13 cellular contexts compared by ENCODE assay signal in genomic region chr5:957730-958485, GRCh38. TPM values are rescaled to one million over a fixed set of nuclear protein-coding genes. Genes with fewer than 3 reads are reported as not detected.
DNase-seq lines count a peak whose midpoint lies in the region; ATAC-seq and TF ChIP-seq lines count a peak whose summit lies in the region.
"Had no signal": no experiment of that assay in that cellular context is flagged by ENCODE, and none has a peak within 500 bp of the region (broad histone marks: within the 10 kb centered on the region; RNA-seq: fewer than 3 reads in every experiment).

No MANE protein-coding gene starts in this region.

- H3K27me3 Mint-ChIP-seq in T-helper 17 cell = peaks cover 55% of the 10 kb centered on the region

- H3K36me3 Mint-ChIP-seq in T-helper 17 cell (ENCODE audit: low read depth) = peaks cover 8% of the 10 kb centered on the region
- H3K36me3 Mint-ChIP-seq: CD14-positive monocyte had no signal

- ATAC-seq in T-helper 17 cell (peak; percentile 8), GM18520 (IDR thresholded peaks at IDR 0.05; ENCODE audit: unreplicated experiment) (no peak), HG03039 (IDR thresholded peaks at IDR 0.05; ENCODE audit: unreplicated experiment) (no peak)

- WGBS in suprapubic skin = 83% methylated on average over 20 of the region's 24 CpGs

- H3K27me3 ChIP-seq in layer of hippocampus (ENCODE audit: control insufficient read depth, insufficient read depth, low read length) = peaks cover 8% of the 10 kb centered on the region
- H3K27me3 ChIP-seq in suprapubic skin = peaks cover 42% of the 10 kb centered on the region

- no peaks in the 10 kb centered on the region for H3K36me3 ChIP-seq in suprapubic skin

- H3K9me3 ChIP-seq in T-helper 17 cell (ENCODE audit: control insufficient read depth, low read length, poor library complexity, severe bottlenecking) (no peaks in the 10 kb centered on the region), suprapubic skin (no peaks in the 10 kb centered on the region)

- H3K4me3 ChIP-seq in suprapubic skin = no peak overlapping the region
- H3K4me3 ChIP-seq: dorsolateral prefrontal cortex had no signal

- peak; percentile 28 for DNase-seq in activated T-cell treated with anti-CD3 and anti-CD28 coated beads, Interleukin-2, amount 50 U/mL, for 48 hours
- no peak for DNase-seq in activated T-cell treated with anti-CD3 and anti-CD28 coated beads, Interleukin-2, amount 50 U/mL, for 1 hour
- DNase-seq in T-helper 17 cell (no peak), suprapubic skin (ENCODE audit: low spot score in 2 of 2) (peak in 1 of 2 donors; percentile 60)
- no peak for DNase-seq in stimulated activated CD4-positive, alpha-beta T cell treated with anti-CD3 and anti-CD28 coated beads, Interleukin-15, amount 100 ng/mL, for 24 hours
- DNase-seq: NCI-H2227 treated with DMSO at 0.1 percent for 48 hours had no signal

- no peak for TF ChIP-seq EP300 in suprapubic skin (IDR thresholded peaks at IDR 0.05)

- no peak for TF ChIP-seq POLR2A in suprapubic skin (IDR thresholded peaks at IDR 0.05)

- H3K4me1 Mint-ChIP-seq in T-helper 17 cell = peaks cover 15% of the 10 kb centered on the region
- H3K4me1 Mint-ChIP-seq: CD14-positive monocyte had no signal

- TF ChIP-seq CTCF in suprapubic skin (IDR thresholded peaks at IDR 0.05) = no peak

- H3K4me3 Mint-ChIP-seq in T-helper 17 cell = peak overlapping the region; percentile 31
- H3K4me3 Mint-ChIP-seq: activated T-helper 1 cell treated with anti-CD3 and anti-CD28 coated beads, Interleukin-12 subunit alpha, Interleukin-12 subunit beta, Interleukin-2, Interleukin-4 antibody, amounts not matched to agents 30 ng/mL and 10 ng/mL and 1 ng/mL, durations not matched to agents 14 hours and 24 hours and 36 hours; CD14-positive monocyte had no signal

- H3K4me1 ChIP-seq in suprapubic skin = peaks cover 18% of the 10 kb centered on the region

- H3K27ac ChIP-seq in layer of hippocampus (ENCODE audit: low read depth, low read length) (peak overlapping the region; percentile 57), suprapubic skin (peak overlapping the region; percentile 62)
- H3K27ac ChIP-seq: HL-60 had no signal

- peak overlapping the region; percentile 79 for H3K27ac Mint-ChIP-seq in T-helper 17 cell
- H3K27ac Mint-ChIP-seq: activated T-helper 1 cell treated with anti-CD3 and anti-CD28 coated beads, Interleukin-12 subunit alpha, Interleukin-12 subunit beta, Interleukin-2, Interleukin-4 antibody, amounts not matched to agents 30 ng/mL and 10 ng/mL and 1 ng/mL, durations not matched to agents 14 hours and 24 hours and 36 hours; CD14-positive monocyte had no signal

RNA-seq across cellular contexts. Expression of gene NKD2, which starts 50.7 kb away (rescaled TPM):
- total RNA-seq in T-helper 17 cell = not detected
- 10 to 100 TPM in 2 of 4 donors, 1 to 10 TPM in 2; 7.9 to 13.0 (median 10.6) TPM for total RNA-seq in suprapubic skin

Comparison
In these comparisons a context has a peak if more than half of its experiments do, and no peak if none do; other contexts are left out.
1. DNase-seq: peak in activated T-cell treated with anti-CD3 and anti-CD28 coated beads, Interleukin-2, amount 50 U/mL, for 48 hours (2 of 2); none in activated T-cell treated with anti-CD3 and anti-CD28 coated beads, Interleukin-2, amount 50 U/mL, for 1 hour (single experiment), T-helper 17 cell (0 of 3) and stimulated activated CD4-positive, alpha-beta T cell treated with anti-CD3 and anti-CD28 coated beads, Interleukin-15, amount 100 ng/mL, for 24 hours (single experiment).
2. RNA of gene NKD2, which starts 50.7 kb away (total RNA-seq): 7.9 to 13.0 TPM in suprapubic skin; not detected in T-helper 17 cell; every median in the first group is over 4 times any median in the second.